12 cellular contexts compared by ENCODE assay signal in the genomic region with DNA sequence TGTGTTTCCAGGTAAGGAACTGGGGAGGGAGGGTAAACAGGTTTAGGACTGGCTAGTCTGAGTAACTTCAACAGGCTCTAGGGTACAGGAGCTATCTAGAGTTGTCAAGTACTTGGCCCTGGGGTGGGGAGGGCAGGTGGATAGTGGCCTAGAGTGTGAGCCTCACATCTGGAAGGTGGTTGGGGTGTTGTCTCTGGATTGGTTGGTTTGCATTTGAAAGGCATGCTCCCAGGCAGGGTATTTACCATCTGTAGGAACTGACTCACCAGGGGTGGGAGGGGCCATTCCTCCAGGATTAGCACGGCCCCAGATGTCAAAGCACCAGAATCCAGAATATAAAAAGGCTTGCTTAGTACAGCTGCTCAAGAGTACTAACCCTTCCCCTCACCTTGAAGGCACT.
DNase-seq lines count a peak whose midpoint lies in the region; ATAC-seq and TF ChIP-seq lines count a peak whose summit lies in the region.
"Had no signal": no experiment of that assay in that cellular context is flagged by ENCODE, and none has a peak within 500 bp of the region (broad histone marks: within the 10 kb centered on the region; RNA-seq: fewer than 3 reads in every experiment).

No MANE protein-coding gene starts in this region.

- H3K27ac ChIP-seq in brain microvascular endothelial cell, result no peak overlapping the region
- no peak overlapping the region for H3K27ac ChIP-seq in iPS DF 6.9 (ENCODE audit: low read length)
- H3K27ac ChIP-seq in uterus, result no peak overlapping the region

- TF ChIP-seq CTCF in brain microvascular endothelial cell (IDR thresholded peaks at IDR 0.05; ENCODE audit: low read depth, low read length, missing control alignments) (no peak), uterus (IDR thresholded peaks at IDR 0.05) (no peak)

- H3K36me3 ChIP-seq in brain microvascular endothelial cell (replicated peaks), result no peaks in the 10 kb centered on the region
- H3K36me3 ChIP-seq in iPS DF 6.9 (ENCODE audit: control insufficient read depth, insufficient read depth, low read length), result no peaks in the 10 kb centered on the region
- H3K36me3 ChIP-seq in uterus, result no peaks in the 10 kb centered on the region

- no peaks in the 10 kb centered on the region for H3K9me3 ChIP-seq in iPS DF 6.9 (ENCODE audit: control insufficient read depth, insufficient read depth, low read length)
- H3K9me3 ChIP-seq in uterus, result no peaks in the 10 kb centered on the region

- no peak for TF ChIP-seq POLR2A in uterus (IDR thresholded peaks at IDR 0.05)

- H3K4me1 ChIP-seq in iPS DF 6.9 (ENCODE audit: control insufficient read depth, insufficient read depth, low read length) (peaks cover 6% of the 10 kb centered on the region; the same call in 1 of the 2 replicates), uterus (no peaks in the 10 kb centered on the region)

- no peak for ATAC-seq in HG03196 (IDR thresholded peaks at IDR 0.05; ENCODE audit: unreplicated experiment)

- peak; percentile 35 to 71 for DNase-seq in NCI-H524 (lab: John Stamatoyannopoulos, UW)
- no peak for DNase-seq in NCI-H524 treated with DMSO at 0.1 percent for 48 hours (lab: John Stamatoyannopoulos, UW)
- peak; percentile 66 for DNase-seq in brain microvascular endothelial cell
- DNase-seq in iPS DF 6.9 (ENCODE audit: low read depth, low spot score), result peak; percentile 64
- peak; percentile 27 to 28 for DNase-seq in uterus
- no peak for DNase-seq in stimulated activated CD4-positive, alpha-beta T cell treated with anti-CD3 and anti-CD28 coated beads, Interleukin-1b, Interleukin-23, amount 100 ng/mL, for 48 hours
- DNase-seq in CD1c-positive myeloid dendritic cell (ENCODE audit: extremely low spot score), result no peak
- DNase-seq: 8988T; activated naive CD4-positive, alpha-beta T cell; naive B cell; stimulated activated CD4-positive, alpha-beta T cell treated with anti-CD3 and anti-CD28 coated beads, Interleukin-2, amount 100 ng/mL, for 48 hours had no signal

- H3K27me3 ChIP-seq in brain microvascular endothelial cell (replicated peaks), result no peaks in the 10 kb centered on the region
- H3K27me3 ChIP-seq in iPS DF 6.9 (ENCODE audit: control insufficient read depth, insufficient read depth, low read length), result no peaks in the 10 kb centered on the region
- H3K27me3 ChIP-seq in uterus, result no peaks in the 10 kb centered on the region

- intact Hi-C loops in uterus (cut with DNase I; ENCODE audit: low total_unique reads), result no loop called here

- WGBS in iPS DF 6.9 (ENCODE audit: insufficient coverage, insufficient read length), result no CpG with 5 or more reads among the region's 1 CpG

- in situ Hi-C loops in brain microvascular endothelial cell (cut with HindIII; ENCODE audit: low pct_ligation_motif_present, low sequenced_read_pairs), result no loop called here

- H3K4me3 ChIP-seq in brain microvascular endothelial cell (ENCODE audit: low read depth, low read length) (no peak overlapping the region), iPS DF 6.9 (ENCODE audit: low read length) (no peak overlapping the region), uterus (no peak overlapping the region)

Comparison
In these comparisons a context has a peak if more than half of its experiments do, and no peak if none do; other contexts are left out.
1. DNase-seq: peak in NCI-H524 (2 of 2), brain microvascular endothelial cell (single experiment), iPS DF 6.9 (single experiment) and uterus (2 of 2); none in NCI-H524 treated with DMSO at 0.1 percent for 48 hours (single experiment), stimulated activated CD4-positive, alpha-beta T cell treated with anti-CD3 and anti-CD28 coated beads, Interleukin-1b, Interleukin-23, amount 100 ng/mL, for 48 hours (single experiment) and CD1c-positive myeloid dendritic cell (single experiment).